21 cellular contexts compared by ENCODE assay signal in genomic region chr11:76955459-76956114, GRCh38.
A peak's percentile ranks its signal among the peaks of the same experiment; 100 is the strongest.
DNase-seq lines count a peak whose midpoint lies in the region; ATAC-seq, FAIRE-seq and TF ChIP-seq lines count a peak whose summit lies in the region.
"Had no signal": no experiment of that assay in that cellular context is flagged by ENCODE, and none has a peak within 500 bp of the region (broad histone marks: within the 10 kb centered on the region; RNA-seq: fewer than 3 reads in every experiment).

No MANE protein-coding gene starts in this region.

- H3K36me3 ChIP-seq in mucosa of descending colon (ENCODE audit: low read depth): no peaks in the 10 kb centered on the region
- H3K36me3 ChIP-seq in stomach: peaks cover 0 to 19% (median 11%) of the 10 kb centered on the region in 4 donors

- FAIRE-seq in A549 (lab: Jason Lieb, UNC): peak; percentile 46
- FAIRE-seq: GM12878, H54, HepG2 had no signal

- TF ChIP-seq RAD21 in A549 (conservative IDR thresholded peaks at IDR 0.05 in 1 of 2, IDR thresholded peaks at IDR 0.05 in 1 of 2): no peak

- H3K4me2 ChIP-seq in A549: no peak overlapping the region
- H3K4me2 ChIP-seq: BLaER1 treated with 17β-estradiol and CSF1 and Interleukin-3, amounts not matched to agents 10 nM and 100 nM had no signal

- intact Hi-C loops in mucosa of descending colon (cut with DNase I, micrococcal nuclease) (no loop called here), stomach (cut with DNase I; ENCODE audit: low total_unique reads) (no loop called here)

- H3K27ac ChIP-seq in A549: no peak overlapping the region
- H3K27ac ChIP-seq in foreskin keratinocyte: no peak overlapping the region
- no peak overlapping the region for H3K27ac ChIP-seq in stomach
- H3K27ac ChIP-seq: BLaER1 treated with 17β-estradiol and CSF1 and Interleukin-3, amounts not matched to agents 10 nM and 100 nM; GM23248 had no signal

- TF ChIP-seq EP300 in A549 (IDR thresholded peaks at IDR 0.05) (no peak), stomach (IDR thresholded peaks at IDR 0.05) (no peak)

- H3K9me3 ChIP-seq in A549 (no peaks in the 10 kb centered on the region), mucosa of descending colon (no peaks in the 10 kb centered on the region), stomach (no peaks in the 10 kb centered on the region)
- H3K9me3 ChIP-seq: BLaER1 treated with 17β-estradiol and CSF1 and Interleukin-3, amounts not matched to agents 10 nM and 100 nM had no signal

- 72% methylated on average over 3 of the region's 3 CpGs for WGBS in A549 (ENCODE audit: missing lambda C conversion rate)
- 87 to 90% (median 88%) methylated on average over 3 of the region's 3 CpGs for WGBS in stomach, 5 donors

- TF ChIP-seq CTCF in A549 (IDR thresholded peaks at IDR 0.05): no peak
- no peak for TF ChIP-seq CTCF in foreskin keratinocyte (conservative IDR thresholded peaks at IDR 0.05)
- no peak for TF ChIP-seq CTCF in mucosa of descending colon (IDR thresholded peaks at IDR 0.05)
- no peak for TF ChIP-seq CTCF in stomach (IDR thresholded peaks at IDR 0.05)

- POLR2A ChIA-PET in A549 (lab: Yijun Ruan, JAX): no interaction called here

- CTCF ChIA-PET in A549 (lab: Yijun Ruan, JAX): interaction anchor here (1.9 kb wide), 1 partner anchor 36 kb away, joined by 12 read pairs; no protein-coding TSS in a partner anchor

- DNase-seq in A549 (ENCODE audit: low read depth in 1 of 2, low spot score in 1 of 2) (no peak), SW480 (ENCODE audit: low spot score) (peak; percentile 12), foreskin keratinocyte (peak; percentile 3 to 41), mucosa of descending colon (no peak), stomach (no peak)
- DNase-seq in activated CD4-positive, alpha-beta T cell treated with anti-CD3 and anti-CD28 coated beads for 1 hour: no peak
- DNase-seq: 8988T; Calu3; CD8-positive, alpha-beta T cell; DMS 273 treated with DMSO at 0.1 percent for 48 hours; DMS53; DND-41; EL; GM23248; HCEC 1CT; HFFc6 had no signal

- H3K4me3 ChIP-seq in A549 (no peak overlapping the region), mucosa of descending colon (no peak overlapping the region), stomach (no peak overlapping the region)
- H3K4me3 ChIP-seq: BLaER1 treated with 17β-estradiol and CSF1 and Interleukin-3, amounts not matched to agents 10 nM and 100 nM; GM12878; GM23248 had no signal

- H3K4me1 ChIP-seq in A549 (no peaks in the 10 kb centered on the region), foreskin keratinocyte (no peaks in the 10 kb centered on the region), mucosa of descending colon (ENCODE audit: low read depth) (no peaks in the 10 kb centered on the region), stomach (no peaks in the 10 kb centered on the region)
- H3K4me1 ChIP-seq: BLaER1 treated with 17β-estradiol and CSF1 and Interleukin-3, amounts not matched to agents 10 nM and 100 nM had no signal

- TF ChIP-seq POLR2A in A549 (IDR thresholded peaks at IDR 0.05; ENCODE audit: low read length): no peak
- TF ChIP-seq POLR2A in stomach (IDR thresholded peaks at IDR 0.05): no peak

- H3K27me3 ChIP-seq in foreskin keratinocyte (no peaks in the 10 kb centered on the region), stomach (no peaks in the 10 kb centered on the region)
- H3K27me3 ChIP-seq: BLaER1 treated with 17β-estradiol and CSF1 and Interleukin-3, amounts not matched to agents 10 nM and 100 nM had no signal

- ATAC-seq in A549: no peak
- no peak for ATAC-seq in foreskin keratinocyte
- peak; percentile 63 for ATAC-seq in mucosa of descending colon
- no peak for ATAC-seq in HG02610 (IDR thresholded peaks at IDR 0.05; ENCODE audit: unreplicated experiment)
- ATAC-seq: CD8-positive, alpha-beta T cell; GM12878; HepG2 had no signal

TF ChIP-seq in A549, 52 proteins besides CTCF, POLR2A, EP300 and RAD21:
- TF ChIP-seq HOXB5 (CRISPR knock-in tag; IDR thresholded peaks at IDR 0.05) (no peak), FOSL2 (IDR thresholded peaks at IDR 0.05) (no peak), FOSL2 (CRISPR knock-in tag; IDR thresholded peaks at IDR 0.05) (no peak), ZC3H11A (IDR thresholded peaks at IDR 0.05) (no peak), NR3C1 (IDR thresholded peaks at IDR 0.05) (no peak), KDM1A (IDR thresholded peaks at IDR 0.05; ENCODE audit: low read depth) (no peak), HMGXB4 (CRISPR knock-in tag; IDR thresholded peaks at IDR 0.05; ENCODE audit: borderline replicate concordance) (no peak), RNF2 (IDR thresholded peaks at IDR 0.05; ENCODE audit: borderline replicate concordance, low read depth) (no peak), PBX3 (IDR thresholded peaks at IDR 0.05) (no peak), HOXA7 (CRISPR knock-in tag; IDR thresholded peaks at IDR 0.05) (no peak), RARB (CRISPR knock-in tag; IDR thresholded peaks at IDR 0.05) (no peak)
- TF ChIP-seq, protein P1, sequence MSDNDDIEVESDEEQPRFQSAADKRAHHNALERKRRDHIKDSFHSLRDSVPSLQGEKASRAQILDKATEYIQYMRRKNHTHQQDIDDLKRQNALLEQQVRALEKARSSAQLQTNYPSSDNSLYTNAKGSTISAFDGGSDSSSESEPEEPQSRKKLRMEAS (IDR thresholded peaks at IDR 0.05): no peak
- TF ChIP-seq, protein P2, sequence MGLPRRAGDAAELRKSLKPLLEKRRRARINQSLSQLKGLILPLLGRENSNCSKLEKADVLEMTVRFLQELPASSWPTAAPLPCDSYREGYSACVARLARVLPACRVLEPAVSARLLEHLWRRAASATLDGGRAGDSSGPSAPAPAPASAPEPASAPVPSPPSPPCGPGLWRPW (IDR thresholded peaks at IDR 0.05): no peak

Comparison
In these comparisons a context has a peak if more than half of its experiments do, and no peak if none do; other contexts are left out.
1. DNase-seq: peak in SW480 (single experiment) and foreskin keratinocyte (2 of 2); none in A549 (0 of 2), mucosa of descending colon (0 of 3), stomach (single experiment) and activated CD4-positive, alpha-beta T cell treated with anti-CD3 and anti-CD28 coated beads for 1 hour (single experiment).